Comparison of ENCODE assay signal across 19 cellular contexts in genomic region chr4:186934255-186934654, GRCh38.
DNase-seq lines count a peak whose midpoint lies in the region; ATAC-seq and TF ChIP-seq lines count a peak whose summit lies in the region.
"Had no signal": no experiment of that assay in that cellular context is flagged by ENCODE, and none has a peak within 500 bp of the region (broad histone marks: within the 10 kb centered on the region; RNA-seq: fewer than 3 reads in every experiment).

No MANE protein-coding gene starts in this region.

- no peak for TF ChIP-seq CTCF in GM23338 (conservative IDR thresholded peaks at IDR 0.05; ENCODE audit: low read depth in 2 of 2)
- no peak for TF ChIP-seq CTCF in chondrocyte (IDR thresholded peaks at IDR 0.05)
- no peak for TF ChIP-seq CTCF in nephron (IDR thresholded peaks at IDR 0.05; ENCODE audit: unreplicated experiment in 3 of 3)
- no peak for TF ChIP-seq CTCF in type B pancreatic cell (conservative IDR thresholded peaks at IDR 0.05)
- TF ChIP-seq CTCF in esophagus squamous epithelium (IDR thresholded peaks at IDR 0.05) = no peak
- no peak for TF ChIP-seq CTCF in OCI-LY7 (conservative IDR thresholded peaks at IDR 0.05; ENCODE audit: low read length)

- intact Hi-C loops in esophagus squamous epithelium (cut with DNase I) = no loop called here
- intact Hi-C loops in OCI-LY7 (cut with micrococcal nuclease; ENCODE audit: unreplicated experiment) = no loop called here

- 0 out of 2 replicates have a peak, but pooled peaks cover 4% of the 10 kb centered on the region for H3K4me1 ChIP-seq in GM23338 (ENCODE audit: insufficient read depth)
- peaks cover 0 to 14% (median 0%) of the 10 kb centered on the region in 3 donors for H3K4me1 ChIP-seq in esophagus squamous epithelium
- peaks cover 3% of the 10 kb centered on the region for H3K4me1 ChIP-seq in OCI-LY7 (ENCODE audit: insufficient read depth, low read length, poor library complexity, severe bottlenecking)

- no peaks in the 10 kb centered on the region for H3K79me2 ChIP-seq in GM23338 (replicated peaks; ENCODE audit: insufficient read depth)
- no peaks in the 10 kb centered on the region for H3K79me2 ChIP-seq in OCI-LY7 (ENCODE audit: insufficient read depth, low read depth, low read length)

- H3K4me1 Mint-ChIP-seq in GM23338 (peaks cover 4% of the 10 kb centered on the region), chondrocyte (ENCODE audit: low read depth) (peaks cover 51% of the 10 kb centered on the region), nephron (peaks cover 39% of the 10 kb centered on the region), type B pancreatic cell (ENCODE audit: unreplicated experiment) (peaks cover 29% of the 10 kb centered on the region)
- H3K4me1 Mint-ChIP-seq: B cell; CD4-positive, CD25-positive, alpha-beta regulatory T cell had no signal

- H3K36me3 ChIP-seq in GM23338 (ENCODE audit: insufficient read depth) (no peaks in the 10 kb centered on the region), esophagus squamous epithelium (no peaks in the 10 kb centered on the region), OCI-LY7 (ENCODE audit: insufficient read depth, low read length) (no peaks in the 10 kb centered on the region)

- H3K9me2 ChIP-seq in GM23338 (ENCODE audit: insufficient read depth) = no peaks in the 10 kb centered on the region
- H3K9me2 ChIP-seq in OCI-LY7 (ENCODE audit: insufficient read depth, low read length) = no peaks in the 10 kb centered on the region

- no peak for TF ChIP-seq POLR2A in esophagus squamous epithelium (IDR thresholded peaks at IDR 0.05)

- H3K9me3 ChIP-seq in esophagus squamous epithelium = no peaks in the 10 kb centered on the region
- no peaks in the 10 kb centered on the region for H3K9me3 ChIP-seq in OCI-LY7 (ENCODE audit: low read length)
- H3K9me3 ChIP-seq: A549 had no signal

- CTCF ChIA-PET in OCI-LY7 (lab: Charles Lee; ENCODE audit: unreplicated experiment) = no interaction called here

- H3K36me3 Mint-ChIP-seq in GM23338 (ENCODE audit: low read depth) = no peaks in the 10 kb centered on the region
- no peaks in the 10 kb centered on the region for H3K36me3 Mint-ChIP-seq in chondrocyte (ENCODE audit: low read depth)
- H3K36me3 Mint-ChIP-seq in nephron (ENCODE audit: low read depth) = peaks cover 3% of the 10 kb centered on the region
- H3K36me3 Mint-ChIP-seq in type B pancreatic cell = no peaks in the 10 kb centered on the region
- H3K36me3 Mint-ChIP-seq: CD4-positive, CD25-positive, alpha-beta regulatory T cell had no signal

- H4K20me1 ChIP-seq in GM23338 (replicated peaks; ENCODE audit: insufficient read depth) (no peaks in the 10 kb centered on the region), OCI-LY7 (ENCODE audit: insufficient read depth, low read length) (no peaks in the 10 kb centered on the region)

- H3K4me3 Mint-ChIP-seq in GM23338 = no peak overlapping the region
- H3K4me3 Mint-ChIP-seq in chondrocyte (ENCODE audit: unreplicated experiment) = no peak overlapping the region
- H3K4me3 Mint-ChIP-seq in nephron = no peak overlapping the region
- no peak overlapping the region for H3K4me3 Mint-ChIP-seq in type B pancreatic cell
- H3K4me3 Mint-ChIP-seq: B cell; CD4-positive, CD25-positive, alpha-beta regulatory T cell had no signal

- H3K27ac ChIP-seq in GM23338 (ENCODE audit: low read depth) (no peak overlapping the region), esophagus squamous epithelium (no peak overlapping the region), OCI-LY7 (ENCODE audit: low read depth, low read length, poor library complexity, severe bottlenecking) (no peak overlapping the region)

- H3F3A ChIP-seq in GM23338 (replicated peaks; ENCODE audit: low read depth) = no peaks in the 10 kb centered on the region

- no peak for DNase-seq in GM23338 (ENCODE audit: low spot score)
- no peak for DNase-seq in chondrocyte (ENCODE audit: low spot score)
- DNase-seq in type B pancreatic cell (ENCODE audit: extremely low spot score, unreplicated experiment) = no peak
- DNase-seq in HPDE6-E6E7 (ENCODE audit: extremely low spot score) = no peak
- DNase-seq in esophagus squamous epithelium (lab: John Stamatoyannopoulos, UW) = no peak
- no peak for DNase-seq in OCI-LY7 (ENCODE audit: low spot score)
- DNase-seq: CD4-positive, CD25-positive, alpha-beta regulatory T cell; DMS79; GOT3; Karpas-422; NCI-H1694; NCI-H2081; NCI-H2171; NCI-H524; NCI-H82; Right ventricle myocardium superior had no signal

- H3K27me3 Mint-ChIP-seq in GM23338 (ENCODE audit: insufficient read depth, low read depth, poor library complexity) = no peaks in the 10 kb centered on the region
- no peaks in the 10 kb centered on the region for H3K27me3 Mint-ChIP-seq in chondrocyte (ENCODE audit: low read depth)
- H3K27me3 Mint-ChIP-seq in nephron (ENCODE audit: low read depth) = peaks cover 9% of the 10 kb centered on the region
- no peaks in the 10 kb centered on the region for H3K27me3 Mint-ChIP-seq in type B pancreatic cell
- H3K27me3 Mint-ChIP-seq: B cell; CD4-positive, CD25-positive, alpha-beta regulatory T cell had no signal

- POLR2A ChIA-PET in OCI-LY7 (lab: Charles Lee) = interaction anchor here (0.6 kb wide), 1 partner anchor 43 kb away, joined by 5 read pairs; no protein-coding TSS in a partner anchor

- H3K9me3 Mint-ChIP-seq in GM23338 = peaks cover 8% of the 10 kb centered on the region; the same call in 2 of the 3 replicates
- no peaks in the 10 kb centered on the region for H3K9me3 Mint-ChIP-seq in chondrocyte (ENCODE audit: low read depth)
- H3K9me3 Mint-ChIP-seq in nephron = peaks cover 10% of the 10 kb centered on the region
- peaks cover 5% of the 10 kb centered on the region for H3K9me3 Mint-ChIP-seq in type B pancreatic cell

- no TSS peak for BruUV-seq in OCI-LY7 (replicated peaks; lab: Mats Ljungman, UMichigan)

- H3K27ac Mint-ChIP-seq in GM23338 (no peak overlapping the region), chondrocyte (ENCODE audit: unreplicated experiment) (peak overlapping the region; percentile 52), nephron (peak overlapping the region; percentile 12 to 74 (median 51)), type B pancreatic cell (peak overlapping the region; percentile 89)
- H3K27ac Mint-ChIP-seq: B cell; CD4-positive, CD25-positive, alpha-beta regulatory T cell had no signal

- ATAC-seq in GM23338 = no peak
- ATAC-seq: A549 had no signal

- 85 to 86% methylated on average over 9 of the region's 9 CpGs for WGBS in esophagus squamous epithelium, 2 donors

- H3K4me3 ChIP-seq in GM23338 = no peak overlapping the region
- H3K4me3 ChIP-seq in esophagus squamous epithelium = no peak overlapping the region
- no peak overlapping the region for H3K4me3 ChIP-seq in OCI-LY7 (ENCODE audit: low read depth, low read length, poor library complexity, severe bottlenecking)
- H3K4me3 ChIP-seq: A549 had no signal

- H3K4me2 ChIP-seq in GM23338 (no peak overlapping the region), OCI-LY7 (ENCODE audit: low read length) (no peak overlapping the region)
- H3K4me2 ChIP-seq: A549 had no signal

- H2AFZ ChIP-seq in GM23338 (0 out of 2 replicates have a peak overlapping the region, but pooled peaks have one; percentile 52), OCI-LY7 (ENCODE audit: low read length) (no peak overlapping the region)

- H3K27me3 ChIP-seq in GM23338 (ENCODE audit: insufficient read depth) = no peaks in the 10 kb centered on the region
- no peaks in the 10 kb centered on the region for H3K27me3 ChIP-seq in esophagus squamous epithelium

TF ChIP-seq in GM23338, 12 proteins besides CTCF, POLR2A, EP300 and RAD21 (continues in another document):
- TF ChIP-seq ETS1 (IDR thresholded peaks at IDR 0.05) = no peak
- TF ChIP-seq REST (IDR thresholded peaks at IDR 0.05; ENCODE audit: unreplicated experiment) = no peak
- TF ChIP-seq ZNF114 (CRISPR knock-in tag; IDR thresholded peaks at IDR 0.05) = no peak
- TF ChIP-seq ZNF331 (CRISPR knock-in tag; IDR thresholded peaks at IDR 0.05; ENCODE audit: low read depth) = no peak
